ENCODE assay signal across 9 cellular contexts in genomic region chr5:139696167-139696893, GRCh38. TPM values are rescaled to one million over a fixed set of nuclear protein-coding genes. Genes with fewer than 3 reads are reported as not detected.
DNase-seq lines count a peak whose midpoint lies in the region; ATAC-seq, FAIRE-seq and TF ChIP-seq lines count a peak whose summit lies in the region.
"Had no signal": no experiment of that assay in that cellular context is flagged by ENCODE, and none has a peak within 500 bp of the region (broad histone marks: within the 10 kb centered on the region; RNA-seq: fewer than 3 reads in every experiment).

No MANE protein-coding gene starts in this region.

- no peaks in the 10 kb centered on the region for H3K9me2 ChIP-seq in PC-9 (ENCODE audit: insufficient read depth)

- H3K4me2 ChIP-seq in BLaER1 treated with 17β-estradiol and CSF1 and Interleukin-3, amounts not matched to agents 10 nM and 100 nM: peak overlapping the region; percentile 81 to 99 (median 97)
- H3K4me2 ChIP-seq in PC-9: peak overlapping the region; percentile 70

- peak overlapping the region in 10 of 11 experiments; percentile 64 to 78 (median 76); a peak in 19 of 22 replicates for H3K9ac ChIP-seq in BLaER1 treated with 17β-estradiol and CSF1 and Interleukin-3, amounts not matched to agents 10 nM and 100 nM

- peak overlapping the region in 7 of 11 experiments; percentile 67 to 80 (median 74); a peak in 11 of 22 replicates for H3K27ac ChIP-seq in BLaER1 treated with 17β-estradiol and CSF1 and Interleukin-3, amounts not matched to agents 10 nM and 100 nM
- H3K27ac ChIP-seq in PC-9: no peak overlapping the region
- H3K27ac ChIP-seq in ovary: peak overlapping the region in 1 of 2 donors; percentile 61
- peak overlapping the region in 1 of 2 donors; percentile 83 for H3K27ac ChIP-seq in small intestine (ENCODE audit: low read depth in 1 of 2, low read length in 1 of 2)

- H4K20me1 ChIP-seq in BLaER1 treated with 17β-estradiol and CSF1 and Interleukin-3, amounts not matched to agents 10 nM and 100 nM: 0 out of 22 replicates have a peak, but pooled peaks cover 0 to 7% (median 0%) of the 10 kb centered on the region in 11 experiments
- no peaks in the 10 kb centered on the region for H4K20me1 ChIP-seq in PC-9 (ENCODE audit: insufficient read depth)

- H3K27me3 ChIP-seq in BLaER1 treated with 17β-estradiol and CSF1 and Interleukin-3, amounts not matched to agents 10 nM and 100 nM: peaks cover 0 to 18% (median 0%) of the 10 kb centered on the region in 11 experiments; a peak in 5 of 22 replicates
- H3K27me3 ChIP-seq in PC-9 (ENCODE audit: insufficient read depth, low read depth) (peaks cover 15% of the 10 kb centered on the region; the same call in 1 of the 2 replicates), ovary (no peaks in the 10 kb centered on the region), small intestine (ENCODE audit: control insufficient read depth in 2 of 2, insufficient read depth in 2 of 2, low read length in 2 of 2) (no peaks in the 10 kb centered on the region)

- no TSS peak for BruUV-seq in PC-9 (replicated peaks; lab: Mats Ljungman, UMichigan)

- FAIRE-seq in small intestine (lab: Jason Lieb, UNC): no peak
- FAIRE-seq: endometrium had no signal

- no peak for TF ChIP-seq POLR2A in ovary (IDR thresholded peaks at IDR 0.05)

- POLR2A ChIA-PET in PC-9 (lab: Charles Lee; ENCODE audit: unreplicated experiment): interaction anchor here (0.6 kb wide), 1 partner anchor 46 kb away, joined by 5 read pairs; no protein-coding TSS in a partner anchor

- intact Hi-C loops in PC-9 (cut with micrococcal nuclease; ENCODE audit: unreplicated experiment): loop anchor here (2.0 kb wide), 2 partner anchors 48 to 68 kb away; partner anchors contain the start of gene CXXC5
- intact Hi-C loops in ovary (cut with DNase I): loop anchor here in 1 of 4 donors (10.0 kb wide), 1 partner anchor 68 kb away; no protein-coding TSS in a partner anchor

- peaks cover 33 to 77% (median 71%) of the 10 kb centered on the region in 10 experiments for H3K4me1 ChIP-seq in BLaER1 treated with 17β-estradiol and CSF1 and Interleukin-3, amounts not matched to agents 10 nM and 100 nM
- peaks cover 4% of the 10 kb centered on the region; the same call in 1 of the 2 replicates for H3K4me1 ChIP-seq in PC-9 (replicated peaks; ENCODE audit: insufficient read depth)
- peaks cover 16% of the 10 kb centered on the region for H3K4me1 ChIP-seq in ovary (ENCODE audit: insufficient read depth)
- H3K4me1 ChIP-seq in small intestine (ENCODE audit: control insufficient read depth in 2 of 2, insufficient read depth in 1 of 2, low read depth in 1 of 2, low read length in 1 of 2): peaks cover 2 to 9% of the 10 kb centered on the region in 2 donors

- DNase-seq in PC-9: no peak
- DNase-seq in epithelial cell of proximal tubule (ENCODE audit: low read depth): no peak
- no peak for DNase-seq in ovary
- DNase-seq in kidney glomerular epithelial cell (lab: John Stamatoyannopoulos, UW): no peak
- DNase-seq in AG20443 (ENCODE audit: low spot score): no peak
- no peak for DNase-seq in small intestine

- TF ChIP-seq CTCF in PC-9 (conservative IDR thresholded peaks at IDR 0.05) (no peak), epithelial cell of proximal tubule (conservative IDR thresholded peaks at IDR 0.05; ENCODE audit: low read depth, low read length) (no peak), ovary (IDR thresholded peaks at IDR 0.05) (no peak)

- H3K4me3 ChIP-seq in BLaER1 treated with 17β-estradiol and CSF1 and Interleukin-3, amounts not matched to agents 10 nM and 100 nM: peak overlapping the region in 8 of 10 experiments; percentile 39 to 70 (median 56); a peak in 12 of 20 replicates
- H3K4me3 ChIP-seq in PC-9 (peak overlapping the region; percentile 45; the same call in 1 of the 2 replicates), epithelial cell of proximal tubule (ENCODE audit: low read depth, low read length) (peak overlapping the region; percentile 8), ovary (peak overlapping the region; percentile 31), small intestine (ENCODE audit: low read depth in 1 of 2, low read length in 2 of 2) (no peak overlapping the region)

- WGBS in ovary, 3 donors: 57 to 58% (median 58%) methylated on average over 21 of the region's 21 CpGs
- WGBS in small intestine, 3 donors: 66 to 71% (median 69%) methylated on average over 21 of the region's 21 CpGs

- no peaks in the 10 kb centered on the region for H3K36me3 ChIP-seq in BLaER1 treated with 17β-estradiol and CSF1 and Interleukin-3, amounts not matched to agents 10 nM and 100 nM
- H3K36me3 ChIP-seq in PC-9 (ENCODE audit: low read depth) (no peaks in the 10 kb centered on the region), ovary (no peaks in the 10 kb centered on the region), small intestine (ENCODE audit: control insufficient read depth in 2 of 2, insufficient read depth in 2 of 2, low read length in 2 of 2) (no peaks in the 10 kb centered on the region)

- no peaks in the 10 kb centered on the region for H3K9me3 ChIP-seq in BLaER1 treated with 17β-estradiol and CSF1 and Interleukin-3, amounts not matched to agents 10 nM and 100 nM (replicated peaks in 1 of 11)
- H3K9me3 ChIP-seq in PC-9 (ENCODE audit: insufficient read depth, low read depth) (no peaks in the 10 kb centered on the region), ovary (no peaks in the 10 kb centered on the region), small intestine (ENCODE audit: control insufficient read depth, low read depth) (no peaks in the 10 kb centered on the region)

- TF ChIP-seq EP300 in ovary (IDR thresholded peaks at IDR 0.05): no peak

- peaks cover 11% of the 10 kb centered on the region; the same call in 1 of the 2 replicates for H3F3A ChIP-seq in PC-9 (ENCODE audit: insufficient read depth, low read depth)

- H2AFZ ChIP-seq in PC-9: peak overlapping the region; percentile 59; the same call in 1 of the 2 replicates

- H3K79me2 ChIP-seq in PC-9 (ENCODE audit: low read depth): no peaks in the 10 kb centered on the region

- CTCF ChIA-PET in PC-9 (lab: Charles Lee): no interaction called here

- ATAC-seq in HG03354 (IDR thresholded peaks at IDR 0.05; ENCODE audit: poor library complexity, severe bottlenecking, unreplicated experiment): no peak

RNA-seq across cellular contexts. Expression of gene CXXC5, which starts 48.2 kb away (rescaled TPM):
- 59.9 and 68.2 TPM in 2 replicates for total RNA-seq in PC-9 (2021)
- total RNA-seq in epithelial cell of proximal tubule: 45.0 and 56.4 TPM in 2 replicates
- total RNA-seq in ovary: 10 to 100 TPM in 2 of 7 donors, 1 to 10 TPM in 5; 4.4 to 35.7 (median 8.7) TPM
- 10 to 100 TPM in 1 of 2 donors, 1 to 10 TPM in 1; 7.0 to 28.2 TPM for polyA plus RNA-seq in ovary
- 10 to 100 TPM in 2 of 3 donors, 1 to 10 TPM in 1; 3.8 to 21.9 (median 14.6) TPM for polyA plus RNA-seq in small intestine

Comparison
In these comparisons a context has a peak if more than half of its experiments do, and no peak if none do; other contexts are left out.
1. H3K4me3 ChIP-seq: peak in BLaER1 treated with 17β-estradiol and CSF1 and Interleukin-3, amounts not matched to agents 10 nM and 100 nM (8 of 10), PC-9 (single experiment), epithelial cell of proximal tubule (single experiment) and ovary (single experiment); none in small intestine (0 of 2).